Comparison of ENCODE assay signal across 13 cellular contexts in the genomic region with DNA sequence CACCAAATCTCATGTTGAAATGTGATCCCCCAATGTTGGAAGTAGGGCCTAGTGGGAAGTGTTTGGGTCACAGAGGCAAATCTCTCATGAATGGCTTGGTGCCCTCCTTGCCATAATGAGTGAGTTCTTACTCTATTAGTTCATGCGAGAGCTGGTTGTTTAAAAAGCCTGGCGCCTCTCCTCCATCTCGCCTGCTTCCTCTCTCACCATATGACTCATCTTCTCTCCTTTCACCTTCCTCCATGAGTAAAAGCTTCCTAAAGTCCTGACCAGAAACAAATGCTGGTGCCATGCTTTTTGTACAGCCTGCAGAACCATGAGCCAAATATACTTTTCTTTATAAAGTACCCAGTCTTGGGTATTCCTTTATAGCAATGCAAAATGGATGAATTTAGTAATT. TPM values are rescaled to one million over a fixed set of nuclear protein-coding genes. Genes with fewer than 3 reads are reported as not detected.
DNase-seq lines count a peak whose midpoint lies in the region; ATAC-seq and TF ChIP-seq lines count a peak whose summit lies in the region.
"Had no signal": no experiment of that assay in that cellular context is flagged by ENCODE, and none has a peak within 500 bp of the region (broad histone marks: within the 10 kb centered on the region; RNA-seq: fewer than 3 reads in every experiment).

No MANE protein-coding gene starts in this region.

- no peaks in the 10 kb centered on the region for H3K36me3 ChIP-seq in RWPE2 (ENCODE audit: low read depth)
- H3K36me3 ChIP-seq: BLaER1, spleen had no signal

- DNase-seq in activated naive CD8-positive, alpha-beta T cell treated with anti-CD3 and anti-CD28 coated beads, Interleukin-2, amount 50 U/mL, for 24 hours = no peak
- no peak for DNase-seq in activated naive CD8-positive, alpha-beta T cell treated with anti-CD3 and anti-CD28 coated beads for 36 hours
- DNase-seq in RWPE2 (ENCODE audit: low spot score) (no peak), epithelial cell of prostate (ENCODE audit: low read depth, low spot score) (peak; percentile 48), stromal cell of bone marrow (ENCODE audit: low read depth) (peak; percentile 25), type B pancreatic cell (ENCODE audit: extremely low spot score, unreplicated experiment) (no peak), HuH-7 (ENCODE audit: low spot score) (no peak), NCI-H2171 treated with DMSO at 0.1 percent for 48 hours (lab: John Stamatoyannopoulos, UW) (no peak)

- H3K27me3 ChIP-seq in RWPE2 (ENCODE audit: insufficient read depth, poor library complexity, severe bottlenecking) = no peaks in the 10 kb centered on the region
- H3K27me3 ChIP-seq: BLaER1, hepatocyte, spleen had no signal

- no peaks in the 10 kb centered on the region for H3K27me3 Mint-ChIP-seq in activated naive CD8-positive, alpha-beta T cell treated with anti-CD3 and anti-CD28 coated beads, Interleukin-2, amount 50 U/mL, for 24 hours
- H3K27me3 Mint-ChIP-seq in activated naive CD8-positive, alpha-beta T cell treated with anti-CD3 and anti-CD28 coated beads for 36 hours = peaks cover 5% of the 10 kb centered on the region
- no peaks in the 10 kb centered on the region for H3K27me3 Mint-ChIP-seq in type B pancreatic cell

- H3K4me1 Mint-ChIP-seq in activated naive CD8-positive, alpha-beta T cell treated with anti-CD3 and anti-CD28 coated beads, Interleukin-2, amount 50 U/mL, for 24 hours = peaks cover 17% of the 10 kb centered on the region
- peaks cover 13% of the 10 kb centered on the region for H3K4me1 Mint-ChIP-seq in activated naive CD8-positive, alpha-beta T cell treated with anti-CD3 and anti-CD28 coated beads for 36 hours
- peaks cover 15% of the 10 kb centered on the region for H3K4me1 Mint-ChIP-seq in type B pancreatic cell (ENCODE audit: unreplicated experiment)

- H3K4me3 ChIP-seq in RWPE2 (ENCODE audit: severe bottlenecking) = no peak overlapping the region
- H3K4me3 ChIP-seq: BLaER1, hepatocyte, spleen had no signal

- no peak overlapping the region for H3K4me3 Mint-ChIP-seq in activated naive CD8-positive, alpha-beta T cell treated with anti-CD3 and anti-CD28 coated beads, Interleukin-2, amount 50 U/mL, for 24 hours
- H3K4me3 Mint-ChIP-seq in activated naive CD8-positive, alpha-beta T cell treated with anti-CD3 and anti-CD28 coated beads for 36 hours = no peak overlapping the region
- H3K4me3 Mint-ChIP-seq in type B pancreatic cell = no peak overlapping the region
- H3K4me3 Mint-ChIP-seq: naive thymus-derived CD8-positive, alpha-beta T cell; T-cell had no signal

- peak; percentile 92 for ATAC-seq in activated naive CD8-positive, alpha-beta T cell treated with anti-CD3 and anti-CD28 coated beads, Interleukin-2, amount 50 U/mL, for 24 hours
- peak; percentile 77 for ATAC-seq in RWPE2 (ENCODE audit: low read depth)

- H3K4me1 ChIP-seq in RWPE2 (ENCODE audit: insufficient read depth, poor library complexity, severe bottlenecking) = peaks cover 26% of the 10 kb centered on the region
- H3K4me1 ChIP-seq: BLaER1 had no signal

- no peaks in the 10 kb centered on the region for H3K9me3 Mint-ChIP-seq in activated naive CD8-positive, alpha-beta T cell treated with anti-CD3 and anti-CD28 coated beads, Interleukin-2, amount 50 U/mL, for 24 hours
- H3K9me3 Mint-ChIP-seq in activated naive CD8-positive, alpha-beta T cell treated with anti-CD3 and anti-CD28 coated beads for 36 hours = no peaks in the 10 kb centered on the region
- no peaks in the 10 kb centered on the region for H3K9me3 Mint-ChIP-seq in type B pancreatic cell
- H3K9me3 Mint-ChIP-seq: naive thymus-derived CD8-positive, alpha-beta T cell; T-cell had no signal

- H3K27ac ChIP-seq in RWPE2 (ENCODE audit: poor library complexity, severe bottlenecking) (peak overlapping the region; percentile 20), epithelial cell of prostate (peak overlapping the region; percentile 34)
- H3K27ac ChIP-seq: BLaER1, hepatocyte, spleen had no signal

- H3K9me3 ChIP-seq in RWPE2 (ENCODE audit: severe bottlenecking) = no peaks in the 10 kb centered on the region
- H3K9me3 ChIP-seq: BLaER1, spleen had no signal

- no peaks in the 10 kb centered on the region for H3K36me3 Mint-ChIP-seq in activated naive CD8-positive, alpha-beta T cell treated with anti-CD3 and anti-CD28 coated beads, Interleukin-2, amount 50 U/mL, for 24 hours (ENCODE audit: low read depth)
- H3K36me3 Mint-ChIP-seq in activated naive CD8-positive, alpha-beta T cell treated with anti-CD3 and anti-CD28 coated beads for 36 hours = no peaks in the 10 kb centered on the region
- no peaks in the 10 kb centered on the region for H3K36me3 Mint-ChIP-seq in type B pancreatic cell
- H3K36me3 Mint-ChIP-seq: naive thymus-derived CD8-positive, alpha-beta T cell; T-cell had no signal

- H3K27ac Mint-ChIP-seq in activated naive CD8-positive, alpha-beta T cell treated with anti-CD3 and anti-CD28 coated beads, Interleukin-2, amount 50 U/mL, for 24 hours = no peak overlapping the region
- no peak overlapping the region for H3K27ac Mint-ChIP-seq in activated naive CD8-positive, alpha-beta T cell treated with anti-CD3 and anti-CD28 coated beads for 36 hours
- H3K27ac Mint-ChIP-seq in type B pancreatic cell = no peak overlapping the region
- H3K27ac Mint-ChIP-seq: T-cell had no signal

- TF ChIP-seq CTCF in RWPE2 (IDR thresholded peaks at IDR 0.05; ENCODE audit: poor library complexity, severe bottlenecking) = no peak
- no peak for TF ChIP-seq CTCF in type B pancreatic cell (conservative IDR thresholded peaks at IDR 0.05)

RNA-seq across cellular contexts. Expression of gene ARHGAP26, which starts 20.9 kb away (rescaled TPM):
- total RNA-seq in activated naive CD8-positive, alpha-beta T cell treated with anti-CD3 and anti-CD28 coated beads for 36 hours = 10 to 100 TPM; 10.2 to 11.0 TPM
- total RNA-seq in type B pancreatic cell (ENCODE audit: low replicate concordance) = 18.7 and 24.1 TPM in 2 replicates

Comparison
In these comparisons a context has a peak if more than half of its experiments do, and no peak if none do; other contexts are left out.
1. DNase-seq: peak in epithelial cell of prostate (single experiment) and stromal cell of bone marrow (single experiment); none in activated naive CD8-positive, alpha-beta T cell treated with anti-CD3 and anti-CD28 coated beads, Interleukin-2, amount 50 U/mL, for 24 hours (single experiment), activated naive CD8-positive, alpha-beta T cell treated with anti-CD3 and anti-CD28 coated beads for 36 hours (single experiment), RWPE2 (single experiment), type B pancreatic cell (single experiment), HuH-7 (single experiment) and NCI-H2171 treated with DMSO at 0.1 percent for 48 hours (single experiment).